In the genomic region with DNA sequence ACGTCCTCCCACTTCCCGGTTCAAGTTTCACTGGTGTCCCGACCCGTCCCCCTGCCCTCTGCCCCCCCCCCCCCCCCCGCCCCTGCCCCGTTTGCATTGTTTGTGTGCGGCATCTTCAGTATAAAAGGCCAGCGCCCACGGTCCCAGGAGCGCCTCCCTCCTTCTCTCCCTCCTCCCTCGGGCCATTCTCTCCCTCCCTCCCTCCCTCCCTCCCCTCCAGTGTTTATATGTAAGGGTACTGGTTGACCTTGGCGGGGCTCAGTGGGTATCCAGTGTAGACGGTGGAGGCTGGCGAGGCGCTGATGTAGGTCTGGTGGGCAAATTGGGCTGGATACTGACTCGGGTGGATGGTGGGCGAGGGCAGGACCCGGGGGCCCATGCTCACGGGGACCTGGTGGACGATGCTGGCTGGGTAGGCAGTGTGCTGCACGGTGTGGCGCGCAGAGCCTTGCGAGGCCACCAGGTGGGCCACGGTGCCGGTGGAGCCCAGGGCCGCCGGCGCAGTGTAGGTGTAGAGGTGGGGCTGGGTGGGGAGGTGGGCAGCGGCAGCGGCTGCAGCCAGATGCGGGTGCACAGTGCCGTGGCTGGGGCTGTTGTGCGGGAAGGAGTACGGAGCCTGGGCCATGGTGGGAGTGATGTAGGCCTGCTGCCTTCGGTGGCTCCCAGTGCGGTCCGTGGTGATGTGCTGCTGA, we compare ENCODE assay signal across 22 cellular contexts. TPM values are rescaled to one million over a fixed set of nuclear protein-coding genes. Genes with fewer than 3 reads are reported as not detected.
DNase-seq lines count a peak whose midpoint lies in the region; ATAC-seq, FAIRE-seq and TF ChIP-seq lines count a peak whose summit lies in the region.
"Had no signal": no experiment of that assay in that cellular context is flagged by ENCODE, and none has a peak within 500 bp of the region (broad histone marks: within the 10 kb centered on the region; RNA-seq: fewer than 3 reads in every experiment).

No MANE protein-coding gene starts in this region.

- no peak overlapping the region for H2BK15ac ChIP-seq in neuronal stem cell (ENCODE audit: low read length)

- H3K4me1 ChIP-seq in K562 (replicated peaks in 1 of 2; ENCODE audit: control insufficient read depth in 2 of 2, insufficient read depth in 2 of 2, low read length in 2 of 2) (peaks cover 0 to 12% of the 10 kb centered on the region in 2 experiments; a peak in 2 of 5 replicates), neuronal stem cell (ENCODE audit: control insufficient read depth in 2 of 2, insufficient read depth in 1 of 2, low read depth in 1 of 2, low read length in 2 of 2) (peaks cover 0 to 7% of the 10 kb centered on the region in 2 donors)

- peaks cover 6 to 20% of the 10 kb centered on the region in 2 donors for H3K4me1 Mint-ChIP-seq in natural killer cell treated with Interleukin-12 subunit alpha and Interleukin-12 subunit beta and Interleukin-15 and Interleukin-18, amount 100 ng/mL, for 72 hours (ENCODE audit: low read depth in 2 of 2)
- peaks cover 0 to 3% of the 10 kb centered on the region in 2 donors for H3K4me1 Mint-ChIP-seq in natural killer cell

- H3K9me3 ChIP-seq in K562 (replicated peaks; ENCODE audit: control insufficient read depth, insufficient read depth, low read depth, low read length) (no peaks in the 10 kb centered on the region), neuronal stem cell (replicated peaks in 1 of 2; ENCODE audit: control insufficient read depth in 2 of 2, insufficient read depth in 1 of 2, low read depth in 1 of 2, low read length in 2 of 2) (no peaks in the 10 kb centered on the region)

- no peaks in the 10 kb centered on the region for H3K79me2 ChIP-seq in K562 (ENCODE audit: control insufficient read depth, insufficient read depth, low read length)

- H4K91ac ChIP-seq in neuronal stem cell (ENCODE audit: low read depth, low read length, poor library complexity), result no peak overlapping the region

- 80% methylated on average over 25 of the region's 38 CpGs for WGBS in K562 (ENCODE audit: insufficient coverage, low coverage, missing lambda C conversion rate)
- no CpG with 5 or more reads among the region's 38 CpGs for WGBS in neuronal stem cell (ENCODE audit: extremely low coverage in 2 of 2, insufficient read length in 2 of 2, insufficient replicate concordance in 1 of 2), 2 donors

- H3K9me3 Mint-ChIP-seq in natural killer cell treated with Interleukin-12 subunit alpha and Interleukin-12 subunit beta and Interleukin-15 and Interleukin-18, amount 100 ng/mL, for 72 hours, result no peaks in the 10 kb centered on the region
- no peaks in the 10 kb centered on the region for H3K9me3 Mint-ChIP-seq in natural killer cell

- H3K79me1 ChIP-seq in neuronal stem cell (ENCODE audit: low read depth, low read length), result no peaks in the 10 kb centered on the region

- FAIRE-seq in K562 (lab: Jason Lieb, UNC), result no peak
- FAIRE-seq: GM12892, H54, HTR-8/SVneo had no signal

- no peak overlapping the region for H2AFZ ChIP-seq in K562 (ENCODE audit: low read depth, low read length)
- H2AFZ ChIP-seq in neuronal stem cell (ENCODE audit: low read length), result no peak overlapping the region

- no peaks in the 10 kb centered on the region for H3K27me3 Mint-ChIP-seq in natural killer cell treated with Interleukin-12 subunit alpha and Interleukin-12 subunit beta and Interleukin-15 and Interleukin-18, amount 100 ng/mL, for 72 hours
- no peaks in the 10 kb centered on the region for H3K27me3 Mint-ChIP-seq in natural killer cell (ENCODE audit: low read depth in 2 of 2)

- in situ Hi-C loops in K562 (cut with MboI), result no loop called here

- H2BK120ac ChIP-seq in neuronal stem cell (ENCODE audit: low read depth, low read length), result no peak overlapping the region

- H2BK12ac ChIP-seq in neuronal stem cell (ENCODE audit: low read length), result no peak overlapping the region

- no peak for TF ChIP-seq RAD21 in K562 (CRISPR knock-in tag; conservative IDR thresholded peaks at IDR 0.05 in 1 of 2, IDR thresholded peaks at IDR 0.05 in 1 of 2)

- no peak overlapping the region for H3K27ac Mint-ChIP-seq in natural killer cell treated with Interleukin-12 subunit alpha and Interleukin-12 subunit beta and Interleukin-15 and Interleukin-18, amount 100 ng/mL, for 72 hours
- no peak overlapping the region for H3K27ac Mint-ChIP-seq in natural killer cell

- peak; percentile 48 for DNase-seq in natural killer cell treated with Interleukin-12 subunit alpha and Interleukin-12 subunit beta and Interleukin-15 and Interleukin-18, amount 100 ng/mL, for 72 hours (ENCODE audit: low spot score)
- no peak for DNase-seq in natural killer cell
- no peak for DNase-seq in K562 (ENCODE audit: extremely low read depth in 1 of 4, low spot score in 3 of 4)
- DNase-seq in neuronal stem cell (ENCODE audit: low spot score), result no peak
- no peak for DNase-seq in NCI-H2081 (lab: John Stamatoyannopoulos, UW)
- no peak for DNase-seq in NCI-H69 (lab: John Stamatoyannopoulos, UW)
- DNase-seq: C1 segment of cervical spinal cord; GF-D8; MV-4-11; NCI-H1417 treated with DMSO at 0.1 percent for 48 hours; NCI-H1930; NCI-H2171; NCI-H446; NK-92 treated with Interleukin-12 subunit alpha and Interleukin-12 subunit beta, amount 100 ng/mL, for 24 hours; OCI-M1; RPMI8226 had no signal

- no peak overlapping the region for H3K23ac ChIP-seq in neuronal stem cell (ENCODE audit: low read depth, low read length, poor library complexity)

- BruUV-seq in K562 (replicated peaks; lab: Mats Ljungman, UMichigan), result no TSS peak

- H3K9ac ChIP-seq in K562 (ENCODE audit: insufficient read depth in 1 of 2, low read depth in 2 of 2, low read length in 2 of 2) (peak overlapping the region in 1 of 2 experiments; percentile 20; a peak in 1 of 4 replicates), neuronal stem cell (ENCODE audit: low read depth, low read length, poor library complexity) (peak overlapping the region; percentile 73)

- H3K9me1 ChIP-seq in K562 (ENCODE audit: control insufficient read depth, insufficient read depth, low read length), result no peaks in the 10 kb centered on the region

- H3K18ac ChIP-seq in neuronal stem cell (ENCODE audit: low read length), result no peak overlapping the region

- H4K20me1 ChIP-seq in K562 (replicated peaks; ENCODE audit: control insufficient read depth, insufficient read depth, low read length), result no peaks in the 10 kb centered on the region

- POLR2A ChIA-PET in K562 (lab: Yijun Ruan, JAX), result no interaction called here

- TF ChIP-seq CTCF in natural killer cell (IDR thresholded peaks at IDR 0.05) (no peak), K562 (IDR thresholded peaks at IDR 0.05 in 2 of 3, conservative IDR thresholded peaks at IDR 0.05 in 1 of 3; ENCODE audit: insufficient read depth in 2 of 3, low read depth in 1 of 3, low read length in 3 of 3) (no peak)

- peaks cover 7% of the 10 kb centered on the region; the same call in 1 of the 3 replicates for H3K36me3 ChIP-seq in K562 (ENCODE audit: control insufficient read depth, insufficient read depth, low read length)
- peaks cover 10 to 75% of the 10 kb centered on the region in 2 donors for H3K36me3 ChIP-seq in neuronal stem cell (replicated peaks in 1 of 2; ENCODE audit: control insufficient read depth in 2 of 2, insufficient read depth in 2 of 2, low read length in 2 of 2)

- intact Hi-C loops in natural killer cell (cut with micrococcal nuclease) (no loop called here), K562 (cut with micrococcal nuclease) (no loop called here)

- no peak overlapping the region for H3K27ac ChIP-seq in K562 (ENCODE audit: extremely low read depth, low read depth, low read length)
- H3K27ac ChIP-seq in neuronal stem cell (replicated peaks; ENCODE audit: low read length), result no peak overlapping the region
- H3K27ac ChIP-seq: HL-60 had no signal

- H3K4me3 ChIP-seq in K562 (no peak overlapping the region), neuronal stem cell (ENCODE audit: low read length in 2 of 2) (no peak overlapping the region)

- TF ChIP-seq EP300 in K562 (IDR thresholded peaks at IDR 0.05; ENCODE audit: low read length), result no peak

- H3K14ac ChIP-seq in neuronal stem cell (ENCODE audit: low read length), result no peak overlapping the region

- H3K36me3 Mint-ChIP-seq in natural killer cell treated with Interleukin-12 subunit alpha and Interleukin-12 subunit beta and Interleukin-15 and Interleukin-18, amount 100 ng/mL, for 72 hours, result peaks cover 6% of the 10 kb centered on the region
- H3K36me3 Mint-ChIP-seq in natural killer cell, result no peaks in the 10 kb centered on the region

- no peak overlapping the region for H3K4me2 ChIP-seq in K562 (ENCODE audit: insufficient read depth, low read length)
- H3K4me2 ChIP-seq in neuronal stem cell (ENCODE audit: insufficient read depth, low read length, poor library complexity, severe bottlenecking), result no peak overlapping the region

- TF ChIP-seq POLR2A in K562 (conservative IDR thresholded peaks at IDR 0.05), result no peak

- CTCF ChIA-PET in K562 (lab: Yijun Ruan, JAX; ENCODE audit: low intra/inter-chr PET ratio), result interaction anchor here (0.7 kb wide), 1 partner anchor 73 kb away, joined by 3 read pairs; no protein-coding TSS in a partner anchor

- no peak overlapping the region for H4K8ac ChIP-seq in neuronal stem cell (ENCODE audit: low read depth, low read length)

- no peak overlapping the region for H3K4me3 Mint-ChIP-seq in natural killer cell treated with Interleukin-12 subunit alpha and Interleukin-12 subunit beta and Interleukin-15 and Interleukin-18, amount 100 ng/mL, for 72 hours
- no peak overlapping the region for H3K4me3 Mint-ChIP-seq in natural killer cell

- H3K27me3 ChIP-seq in K562 (ENCODE audit: control insufficient read depth in 2 of 2, insufficient read depth in 2 of 2, low read length in 2 of 2) (peaks cover 0 to 11% of the 10 kb centered on the region in 2 experiments; a peak in 1 of 5 replicates), neuronal stem cell (ENCODE audit: control insufficient read depth in 3 of 3, insufficient read depth in 3 of 3, low read depth in 1 of 3, low read length in 3 of 3) (no peaks in the 10 kb centered on the region)

- no peak overlapping the region for H3K4ac ChIP-seq in neuronal stem cell (ENCODE audit: low read length)

- H2BK5ac ChIP-seq in neuronal stem cell (ENCODE audit: low read length), result no peak overlapping the region

- no peak overlapping the region for H2AK5ac ChIP-seq in neuronal stem cell (ENCODE audit: low read depth, low read length)

- ATAC-seq in natural killer cell treated with Interleukin-12 subunit alpha and Interleukin-12 subunit beta and Interleukin-15 and Interleukin-18, amount 100 ng/mL, for 72 hours, result peak in 1 of 2 donors; percentile 50
- ATAC-seq in natural killer cell (no peak), K562 (no peak), HG02970 (IDR thresholded peaks at IDR 0.05; ENCODE audit: low FRiP score, unreplicated experiment) (no peak)

RNA-seq across cellular contexts. Expression of a gene that starts 49.4 kb away (rescaled TPM):
- total RNA-seq in natural killer cell treated with Interleukin-12 subunit alpha and Interleukin-12 subunit beta and Interleukin-15 and Interleukin-18, amount 100 ng/mL, for 72 hours, result not detected
- total RNA-seq in natural killer cell (under 1 TPM in 1 of 3 donors, not detected in 2; 0.71 TPM), K562 (2014; rRNA removed) (1.6 and 4.1 TPM in 2 replicates), K562 (2014; rRNA removed; fragmentation: Illumina TruSeq; extraction: Trizol) (0.73 and 0.87 TPM in 2 replicates), K562 (2015; rRNA removed; fragmentation: Illumina TruSeq; extraction: Trizol) (1.5 and 1.8 TPM in 2 replicates), K562 (2021) (5.4 and 5.5 TPM in 2 replicates)
- 0.32 and 1.4 TPM in 2 replicates for total RNA-seq in K562 (2011; cell fraction: chromatin; rRNA removed; ENCODE audit: low replicate concordance)
- total RNA-seq in K562 (2011; cell fraction: nucleolus; rRNA removed), result 2.3 and 3.4 TPM in 2 replicates
- 0.92 and 1.5 TPM in 2 replicates for total RNA-seq in K562 (2011; cell fraction: nucleoplasm; rRNA removed)
- polyA plus RNA-seq in K562 (2011; rRNA removed) (0.84 and 26.0 TPM in 2 replicates), K562 (2014; fragmentation: Illumina TruSeq; extraction: Trizol) (1.9 and 2.9 TPM in 2 replicates), K562 (2014; fragmentation: Nextera tagmentation; extraction: Ambion mirVana) (1 to 10 TPM in 1 of 2 experiments, under 1 TPM in 1; 0.94 to 2.1 TPM), K562 (2014; rRNA removed) (5.3 and 7.1 TPM in 2 replicates)
- 4.2 and 37.0 TPM in 2 replicates for polyA plus RNA-seq in K562 (2011; cell fraction: cytosol; rRNA removed)
- polyA plus RNA-seq in K562 (2011; cell fraction: nucleus; rRNA removed), result 2.4 and 31.5 TPM in 2 replicates
- 4.2 and 5.7 TPM in 2 replicates for polyA plus RNA-seq in K562 (2012)
- polyA minus RNA-seq in K562 (2011; rRNA and poly(A)+ RNA removed), result 2.2 TPM in 1 of 2 replicates, not detected in the other
- polyA minus RNA-seq in K562 (2011; cell fraction: cytosol; rRNA and poly(A)+ RNA removed), result 2.9 TPM in 1 of 2 replicates, not detected in the other
- polyA minus RNA-seq in K562 (2011; cell fraction: nucleus; rRNA and poly(A)+ RNA removed), result 0.67 and 9.7 TPM in 2 replicates
- 1.5 TPM for polyA plus RNA-seq in neuronal stem cell (2013, experiment 1 of 2)
- 1.6 TPM for polyA plus RNA-seq in neuronal stem cell (2013, experiment 2 of 2)
- total RNA-seq: A673 had no signal
